Comparison of ENCODE assay signal across 1 cellular context in genomic region chr1:150008699-150009098, GRCh38.
TF ChIP-seq lines count a peak whose summit lies in the region.

No MANE protein-coding gene starts in this region.

TF ChIP-seq in K562, 482 proteins besides CTCF, POLR2A, EP300 and RAD21 (continued from another document):
- TF ChIP-seq, protein P1, sequence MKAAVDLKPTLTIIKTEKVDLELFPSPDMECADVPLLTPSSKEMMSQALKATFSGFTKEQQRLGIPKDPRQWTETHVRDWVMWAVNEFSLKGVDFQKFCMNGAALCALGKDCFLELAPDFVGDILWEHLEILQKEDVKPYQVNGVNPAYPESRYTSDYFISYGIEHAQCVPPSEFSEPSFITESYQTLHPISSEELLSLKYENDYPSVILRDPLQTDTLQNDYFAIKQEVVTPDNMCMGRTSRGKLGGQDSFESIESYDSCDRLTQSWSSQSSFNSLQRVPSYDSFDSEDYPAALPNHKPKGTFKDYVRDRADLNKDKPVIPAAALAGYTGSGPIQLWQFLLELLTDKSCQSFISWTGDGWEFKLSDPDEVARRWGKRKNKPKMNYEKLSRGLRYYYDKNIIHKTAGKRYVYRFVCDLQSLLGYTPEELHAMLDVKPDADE (conservative IDR thresholded peaks at IDR 0.05; ENCODE audit: control insufficient read depth, low read depth, low read length), result no peak
- TF ChIP-seq MXD1 (CRISPR knock-in tag; IDR thresholded peaks at IDR 0.05; ENCODE audit: borderline replicate concordance, poor library complexity, severe bottlenecking), result no peak
